ENCODE assay signal across 16 cellular contexts in the genomic region with DNA sequence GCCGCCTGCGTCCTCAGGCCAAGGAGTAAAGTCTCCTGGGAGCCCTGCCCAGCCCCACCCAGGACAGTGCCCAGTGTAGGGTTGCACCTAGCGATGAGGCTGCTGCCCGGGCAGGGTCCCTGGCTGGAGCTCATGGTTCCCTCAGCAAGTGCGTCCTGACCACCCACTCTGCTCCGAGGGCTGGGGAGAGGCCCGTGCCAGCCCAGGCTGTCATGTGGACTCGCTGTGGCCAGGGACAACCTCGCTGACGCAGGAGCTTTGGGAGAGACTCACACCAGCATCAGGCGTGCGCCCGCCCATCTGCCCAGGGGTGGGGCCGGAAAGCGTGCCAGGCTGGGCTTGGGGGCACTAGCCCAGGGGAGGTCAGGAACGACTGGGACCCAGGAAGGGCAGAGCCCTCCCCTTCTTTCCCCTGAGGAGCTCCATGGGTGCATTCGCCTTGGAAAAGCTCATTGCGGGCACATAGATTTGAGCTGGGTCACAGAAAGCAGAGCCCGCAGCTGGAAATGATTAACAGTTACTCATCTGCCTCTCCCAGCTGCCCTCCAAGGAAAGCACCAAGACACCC. TPM values are rescaled to one million over a fixed set of nuclear protein-coding genes. Genes with fewer than 3 reads are reported as not detected.
A peak's percentile ranks its signal among the peaks of the same experiment; 100 is the strongest.
DNase-seq lines count a peak whose midpoint lies in the region; TF ChIP-seq lines count a peak whose summit lies in the region.
"Had no signal": no experiment of that assay in that cellular context is flagged by ENCODE, and none has a peak within 500 bp of the region (broad histone marks: within the 10 kb centered on the region; RNA-seq: fewer than 3 reads in every experiment).

No MANE protein-coding gene starts in this region.

- WGBS in esophagus muscularis mucosa, result 82% methylated on average over 11 of the region's 19 CpGs

- no peak for TF ChIP-seq CTCF in fibroblast of mammary gland (conservative IDR thresholded peaks at IDR 0.05; ENCODE audit: control insufficient read depth, insufficient read depth, low read depth, low read length)
- TF ChIP-seq CTCF in endothelial cell (IDR thresholded peaks at IDR 0.05; ENCODE audit: unreplicated experiment), result no peak
- no peak for TF ChIP-seq CTCF in esophagus muscularis mucosa (IDR thresholded peaks at IDR 0.05)

- no peaks in the 10 kb centered on the region for H3K36me3 ChIP-seq in esophagus muscularis mucosa
- H3K36me3 ChIP-seq: tibial nerve had no signal

- no peak overlapping the region for H3K27ac Mint-ChIP-seq in endothelial cell (ENCODE audit: unreplicated experiment)

- no peak overlapping the region for H3K27ac ChIP-seq in esophagus muscularis mucosa (replicated peaks in 1 of 4)
- H3K27ac ChIP-seq: 22Rv1, tibial nerve had no signal

- peaks cover 0 to 4% (median 0%) of the 10 kb centered on the region in 4 donors for H3K9me3 ChIP-seq in esophagus muscularis mucosa

- no peaks in the 10 kb centered on the region for H3K36me3 Mint-ChIP-seq in endothelial cell (ENCODE audit: low read depth, unreplicated experiment)

- H3K4me1 ChIP-seq in esophagus muscularis mucosa, result no peaks in the 10 kb centered on the region
- H3K4me1 ChIP-seq: tibial nerve had no signal

- no peak for TF ChIP-seq EP300 in esophagus muscularis mucosa (IDR thresholded peaks at IDR 0.05)

- H3K4me3 ChIP-seq in fibroblast of mammary gland (ENCODE audit: control insufficient read depth, low read depth, low read length), result no peak overlapping the region
- H3K4me3 ChIP-seq in esophagus muscularis mucosa, result no peak overlapping the region
- H3K4me3 ChIP-seq: lung, tibial nerve had no signal

- H3K4me3 Mint-ChIP-seq in endothelial cell (ENCODE audit: unreplicated experiment), result no peak overlapping the region

- H3K27me3 Mint-ChIP-seq in endothelial cell (ENCODE audit: unreplicated experiment), result peaks cover 9% of the 10 kb centered on the region

- intact Hi-C loops in esophagus muscularis mucosa (cut with DNase I), result no loop called here

- H3K9me3 Mint-ChIP-seq in endothelial cell (ENCODE audit: unreplicated experiment), result no peaks in the 10 kb centered on the region

- peak; percentile 66 for DNase-seq in DMS 273 (lab: John Stamatoyannopoulos, UW; ENCODE audit: unreplicated experiment)
- no peak for DNase-seq in DMS 273 treated with DMSO at 0.1 percent for 48 hours (lab: John Stamatoyannopoulos, UW)
- peak; percentile 97 for DNase-seq in RPMI7951 (ENCODE audit: low read depth)
- peak; percentile 88 for DNase-seq in fibroblast of mammary gland (ENCODE audit: low read depth)
- DNase-seq in stromal cell of bone marrow (ENCODE audit: low read depth), result peak; percentile 64
- DNase-seq in DMS53 treated with DMSO at 0.1 percent for 48 hours (lab: John Stamatoyannopoulos, UW; ENCODE audit: unreplicated experiment), result no peak
- DNase-seq in endothelial cell (ENCODE audit: low spot score), result no peak
- DNase-seq in esophagus muscularis mucosa (ENCODE audit: extremely low spot score), result no peak
- DNase-seq: activated CD8-positive, alpha-beta memory T cell treated with anti-CD3 and anti-CD28 coated beads for 24 hours; aorta; NCI-H510A treated with DMSO at 0.1 percent for 48 hours; posterior cingulate gyrus had no signal

- no peak for TF ChIP-seq POLR2A in esophagus muscularis mucosa (IDR thresholded peaks at IDR 0.05; ENCODE audit: low read depth)

- H3K4me1 Mint-ChIP-seq in endothelial cell (ENCODE audit: unreplicated experiment), result no peaks in the 10 kb centered on the region

- H3K27me3 ChIP-seq in esophagus muscularis mucosa, result peaks cover 0 to 44% (median 6%) of the 10 kb centered on the region in 4 donors

RNA-seq across cellular contexts. Expression of gene DPEP1, which starts 19.7 kb away (rescaled TPM):
- total RNA-seq in RPMI7951 (2014; rRNA removed; shearing (Covaris generic)), result 0.24 and 0.29 TPM in 2 replicates
- total RNA-seq in endothelial cell (ENCODE audit: unreplicated experiment), result 118 TPM
- under 1 TPM in 1 of 4 donors, not detected in 3; 0.99 TPM for total RNA-seq in esophagus muscularis mucosa
- total RNA-seq: aorta; T-helper 1 cell treated with Interleukin-12 subunit alpha and Interleukin-12 subunit beta and Interleukin-4 antibody, amounts not matched to agents 30 ng/mL and 1 ng/mL, for 36 hours had no signal

RNA-seq across cellular contexts. Expression of gene CHMP1A, which starts 24.4 kb away (rescaled TPM):
- total RNA-seq in RPMI7951 (2014; rRNA removed; shearing (Covaris generic)), result 115 and 120 TPM in 2 replicates
- total RNA-seq in endothelial cell (ENCODE audit: unreplicated experiment) (104 TPM), esophagus muscularis mucosa (100 to 1,000 TPM in 1 of 4 donors, 10 to 100 TPM in 3; 71.8 to 117 (median 87.8) TPM)

RNA-seq across cellular contexts. Expression of gene SPATA33, which starts 24.5 kb away (rescaled TPM):
- 5.5 and 9.6 TPM in 2 replicates for total RNA-seq in RPMI7951 (2014; rRNA removed; shearing (Covaris generic))
- 13.8 TPM for total RNA-seq in endothelial cell (ENCODE audit: unreplicated experiment)
- 1 to 10 TPM; 2.2 to 4.9 (median 3.6) TPM for total RNA-seq in esophagus muscularis mucosa

RNA-seq across cellular contexts. Expression of gene CDK10, which starts 53.3 kb away (rescaled TPM):
- 24.5 and 29.0 TPM in 2 replicates for total RNA-seq in RPMI7951 (2014; rRNA removed; shearing (Covaris generic))
- total RNA-seq in endothelial cell (ENCODE audit: unreplicated experiment), result 83.2 TPM
- 10 to 100 TPM; 20.8 to 45.1 (median 25.7) TPM for total RNA-seq in esophagus muscularis mucosa

RNA-seq across cellular contexts. Expression of gene CPNE7, which starts 57.6 kb away (rescaled TPM):
- 1.3 and 2.6 TPM in 2 replicates for total RNA-seq in RPMI7951 (2014; rRNA removed; shearing (Covaris generic))
- total RNA-seq in endothelial cell (ENCODE audit: unreplicated experiment) (5.5 TPM), esophagus muscularis mucosa (1 to 10 TPM in 2 of 4 donors, under 1 TPM in 1, not detected in 1; 0.83 to 1.7 (median 1.4) TPM)

Comparison
In these comparisons a context has a peak if more than half of its experiments do, and no peak if none do; other contexts are left out.
1. DNase-seq: peak in DMS 273 (single experiment), RPMI7951 (single experiment), fibroblast of mammary gland (single experiment) and stromal cell of bone marrow (single experiment); none in DMS 273 treated with DMSO at 0.1 percent for 48 hours (single experiment), DMS53 treated with DMSO at 0.1 percent for 48 hours (single experiment), endothelial cell (single experiment) and esophagus muscularis mucosa (single experiment).
2. RNA of gene DPEP1, which starts 19.7 kb away (total RNA-seq): 118 TPM in endothelial cell (single experiment); 0.24 to 0.29 TPM in RPMI7951 and 0.99 TPM in esophagus muscularis mucosa; every median in the first group is over 10 times any median in the second.